ENCODE assay signal across 11 cellular contexts in the genomic region with DNA sequence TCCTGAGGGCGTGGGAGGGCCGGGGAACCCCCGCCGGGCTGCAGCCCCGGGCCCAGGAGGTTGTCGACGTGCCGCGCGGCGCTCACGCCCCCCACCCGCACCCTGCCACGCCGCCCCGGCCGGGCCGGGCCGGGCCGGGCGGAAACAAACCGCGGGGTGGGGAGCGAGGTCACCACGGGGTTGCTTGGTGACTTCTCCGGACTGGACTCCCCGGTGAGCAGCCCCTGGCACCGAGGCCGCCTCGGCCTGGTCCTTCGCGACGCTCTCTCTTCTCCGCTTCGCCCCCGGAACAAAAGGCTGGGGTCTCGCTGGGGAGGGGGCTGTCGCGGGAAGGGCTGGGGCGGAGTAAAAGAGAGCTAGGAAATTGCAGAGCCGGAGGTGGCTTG. TPM values are rescaled to one million over a fixed set of nuclear protein-coding genes. Genes with fewer than 3 reads are reported as not detected.
A peak's percentile ranks its signal among the peaks of the same experiment; 100 is the strongest.
DNase-seq lines count a peak whose midpoint lies in the region; ATAC-seq, FAIRE-seq and TF ChIP-seq lines count a peak whose summit lies in the region.
"Had no signal": no experiment of that assay in that cellular context is flagged by ENCODE, and none has a peak within 500 bp of the region (broad histone marks: within the 10 kb centered on the region; RNA-seq: fewer than 3 reads in every experiment).

No MANE protein-coding gene starts in this region.

- CTCF ChIA-PET in activated CD4-positive, alpha-beta T cell treated with anti-CD3 and anti-CD28 coated beads for 36 hours (lab: Charles Lee) = interaction anchor here (2.2 kb wide), 1 partner anchor 114 kb away, joined by 7 read pairs; no protein-coding TSS in a partner anchor
- CTCF ChIA-PET in activated CD4-positive, alpha-beta T cell treated with anti-CD3 and anti-CD28 coated beads, Interleukin-2, amount 10 ng/mL, durations not matched to agents 7 days and 5 days (lab: Charles Lee) = no interaction called here
- CTCF ChIA-PET in H1 (lab: Charles Lee; ENCODE audit: partially characterized antibody) = interaction anchor here (0.9 to 2.9 kb wide), 9 partner anchors 9 to 119 kb away, joined by 3 to 10 read pairs (median 4); no protein-coding TSS in a partner anchor

- no peak overlapping the region for H3K27ac ChIP-seq in H1 (ENCODE audit: low read depth, low read length)
- H3K27ac ChIP-seq in tibial nerve = peak overlapping the region in 2 of 4 donors; percentile 12 to 58

- H4K5ac ChIP-seq in H1 (ENCODE audit: insufficient read length, low read depth, low read length) = no peak overlapping the region

- no peak for DNase-seq in activated CD4-positive, alpha-beta T cell treated with anti-CD3 and anti-CD28 coated beads for 36 hours
- DNase-seq in activated CD4-positive, alpha-beta T cell treated with anti-CD3 and anti-CD28 coated beads, Interleukin-2, amount 10 ng/mL, durations not matched to agents 7 days and 5 days = no peak
- peak in 1 of 2 experiments; percentile 63 for DNase-seq in H1 (ENCODE audit: low read depth in 1 of 2, low spot score in 2 of 2)
- DNase-seq in mucosa of descending colon = no peak
- DNase-seq in tibial nerve (ENCODE audit: low spot score in 2 of 2) = no peak
- no peak for DNase-seq in NCI-H2029 (lab: John Stamatoyannopoulos, UW)
- DNase-seq in DMS153 treated with DMSO at 0.1 percent for 48 hours (lab: John Stamatoyannopoulos, UW; ENCODE audit: unreplicated experiment) = no peak
- DNase-seq: OCI-M1 had no signal

- no peaks in the 10 kb centered on the region for H3K9me3 ChIP-seq in H1 (ENCODE audit: insufficient read depth in 2 of 2, low read depth in 1 of 2, low read length in 1 of 2)
- H3K9me3 ChIP-seq in mucosa of descending colon = no peaks in the 10 kb centered on the region
- H3K9me3 ChIP-seq in tibial nerve = no peaks in the 10 kb centered on the region

- H3K56ac ChIP-seq in H1 (replicated peaks; ENCODE audit: insufficient read length, low read depth, low read length) = no peak overlapping the region

- no peaks in the 10 kb centered on the region for H3K36me3 Mint-ChIP-seq in activated CD4-positive, alpha-beta T cell treated with anti-CD3 and anti-CD28 coated beads for 36 hours (ENCODE audit: low read depth)
- no peaks in the 10 kb centered on the region for H3K36me3 Mint-ChIP-seq in activated CD4-positive, alpha-beta T cell treated with anti-CD3 and anti-CD28 coated beads, Interleukin-2, amount 10 ng/mL, durations not matched to agents 7 days and 5 days (ENCODE audit: low read depth)

- H3K9me3 Mint-ChIP-seq in activated CD4-positive, alpha-beta T cell treated with anti-CD3 and anti-CD28 coated beads for 36 hours (ENCODE audit: low read depth) = no peaks in the 10 kb centered on the region
- no peaks in the 10 kb centered on the region for H3K9me3 Mint-ChIP-seq in activated CD4-positive, alpha-beta T cell treated with anti-CD3 and anti-CD28 coated beads, Interleukin-2, amount 10 ng/mL, durations not matched to agents 7 days and 5 days
- H3K9me3 Mint-ChIP-seq: activated T-helper 2 cell treated with anti-CD3 and anti-CD28 coated beads, Interferon-gamma antibody, Interleukin-2, Interleukin-4, amounts not matched to agents 10 μg/mL and 5 μg/mL and 100 μg/mL, durations not matched to agents 14 hours and 24 hours and 36 hours had no signal

- H3K4me3 ChIP-seq in H1 (ENCODE audit: extremely low read depth in 1 of 4, insufficient read depth in 2 of 4, low read depth in 3 of 4, low read length in 4 of 4) = peak overlapping the region; percentile 48 to 71 (median 64)
- peak overlapping the region; percentile 19 for H3K4me3 ChIP-seq in mucosa of descending colon
- peak overlapping the region; percentile 29 to 56 (median 48) for H3K4me3 ChIP-seq in tibial nerve

- no peak overlapping the region for H2AK5ac ChIP-seq in H1 (ENCODE audit: low read depth, low read length)

- H3K27ac Mint-ChIP-seq in activated CD4-positive, alpha-beta T cell treated with anti-CD3 and anti-CD28 coated beads for 36 hours = no peak overlapping the region
- no peak overlapping the region for H3K27ac Mint-ChIP-seq in activated CD4-positive, alpha-beta T cell treated with anti-CD3 and anti-CD28 coated beads, Interleukin-2, amount 10 ng/mL, durations not matched to agents 7 days and 5 days
- H3K27ac Mint-ChIP-seq: activated T-helper 2 cell treated with anti-CD3 and anti-CD28 coated beads, Interferon-gamma antibody, Interleukin-2, Interleukin-4, amounts not matched to agents 10 μg/mL and 5 μg/mL and 100 μg/mL, durations not matched to agents 14 hours and 24 hours and 36 hours had no signal

- peaks cover 5 to 19% (median 18%) of the 10 kb centered on the region in 4 experiments for H3K27me3 ChIP-seq in H1 (replicated peaks in 1 of 4; ENCODE audit: control insufficient read depth in 3 of 4, extremely low read depth in 1 of 4, insufficient read depth in 3 of 4, low read length in 3 of 4)
- peaks cover 0 to 38% of the 10 kb centered on the region in 2 donors for H3K27me3 ChIP-seq in tibial nerve

- H4K91ac ChIP-seq in H1 (replicated peaks; ENCODE audit: insufficient read length, low read length) = no peak overlapping the region

- TF ChIP-seq EP300 in H1 (IDR thresholded peaks at IDR 0.05; ENCODE audit: borderline replicate concordance in 1 of 2, low read depth in 2 of 2, low read length in 2 of 2) = no peak
- no peak for TF ChIP-seq EP300 in tibial nerve (IDR thresholded peaks at IDR 0.05)

- WGBS in H1 (ENCODE audit: extremely low coverage in 1 of 2, insufficient coverage in 1 of 2, insufficient read length in 1 of 2, insufficient replicate concordance in 2 of 2, low coverage in 1 of 2, low lambda C conversion rate in 2 of 2, missing lambda C conversion rate in 1 of 2), 2 experiments = 1% methylated on average over 14 of the region's 41 CpGs; no CpG with 5 or more reads in 1 of the 2 experiments
- WGBS in tibial nerve, 2 donors = 1 to 4% methylated on average over 11 to 41 of the region's 41 CpGs

- FAIRE-seq in H1 (lab: Jason Lieb, UNC) = no peak
- FAIRE-seq: A204.1 had no signal

- peak overlapping the region in 3 of 4 experiments; percentile 10 to 46 (median 23); a peak in 4 of 7 replicates for H3K9ac ChIP-seq in H1 (replicated peaks in 1 of 4; ENCODE audit: extremely low read depth in 1 of 4, low read depth in 3 of 4, low read length in 3 of 4)

- intact Hi-C loops in activated CD4-positive, alpha-beta T cell treated with anti-CD3 and anti-CD28 coated beads for 36 hours (cut with DNase I, micrococcal nuclease) = no loop called here
- intact Hi-C loops in mucosa of descending colon (cut with DNase I, micrococcal nuclease) = no loop called here

- peaks cover 0 to 2% of the 10 kb centered on the region in 2 experiments for H4K20me1 ChIP-seq in H1 (replicated peaks in 1 of 2; ENCODE audit: control insufficient read depth in 1 of 2, insufficient read depth in 2 of 2, low read length in 2 of 2)

- H3K4me1 ChIP-seq in H1 (replicated peaks in 1 of 4; ENCODE audit: control insufficient read depth in 3 of 4, insufficient read depth in 4 of 4, low read length in 3 of 4) (peaks cover 0 to 5% (median 2%) of the 10 kb centered on the region in 4 experiments; a peak in 2 of 7 replicates), mucosa of descending colon (ENCODE audit: low read depth) (peaks cover 4% of the 10 kb centered on the region), tibial nerve (peaks cover 0 to 13% (median 2%) of the 10 kb centered on the region in 4 donors)

- H3K4me2 ChIP-seq in H1 (ENCODE audit: insufficient read depth in 1 of 2, low read depth in 2 of 2, low read length in 2 of 2) = peak overlapping the region; percentile 84

- H2BK120ac ChIP-seq in H1 (replicated peaks; ENCODE audit: low read depth, low read length) = no peak overlapping the region

- TF ChIP-seq CTCF in H1 (IDR thresholded peaks at IDR 0.05; ENCODE audit: control extremely low read depth in 1 of 3, insufficient read depth in 1 of 3, low read depth in 1 of 3, low read length in 3 of 3) (no peak), mucosa of descending colon (IDR thresholded peaks at IDR 0.05) (no peak), tibial nerve (IDR thresholded peaks at IDR 0.05) (no peak)

- H3K36me3 ChIP-seq in H1 (ENCODE audit: control insufficient read depth in 2 of 4, insufficient read depth in 4 of 4, low read length in 3 of 4) (no peaks in the 10 kb centered on the region), mucosa of descending colon (ENCODE audit: low read depth) (no peaks in the 10 kb centered on the region), tibial nerve (no peaks in the 10 kb centered on the region)

- no peak overlapping the region; the same call in 1 of the 2 replicates for H4K8ac ChIP-seq in H1 (ENCODE audit: extremely low read depth, insufficient read depth, low read length)

- no peak overlapping the region for H2BK20ac ChIP-seq in H1 (ENCODE audit: low read length)

- no peak overlapping the region for H2BK5ac ChIP-seq in H1 (ENCODE audit: low read depth, low read length)

- POLR2A ChIA-PET in activated CD4-positive, alpha-beta T cell treated with anti-CD3 and anti-CD28 coated beads for 36 hours (lab: Charles Lee) = no interaction called here
- POLR2A ChIA-PET in activated CD4-positive, alpha-beta T cell treated with anti-CD3 and anti-CD28 coated beads, Interleukin-2, amount 10 ng/mL, durations not matched to agents 7 days and 5 days (lab: Charles Lee) = no interaction called here
- POLR2A ChIA-PET in H1 (lab: Charles Lee; ENCODE audit: partially characterized antibody) = interaction anchor here (1.5 kb wide), 1 partner anchor 13 kb away, joined by 7 read pairs; no protein-coding TSS in a partner anchor

- H3K14ac ChIP-seq in H1 (ENCODE audit: insufficient read length) = no peak overlapping the region

- H2BK15ac ChIP-seq in H1 (ENCODE audit: low read length) = no peak overlapping the region

- no peak overlapping the region for H3K4ac ChIP-seq in H1 (replicated peaks; ENCODE audit: insufficient read length, low read depth, low read length)

- peak overlapping the region; percentile 41 for H3K4me3 Mint-ChIP-seq in activated CD4-positive, alpha-beta T cell treated with anti-CD3 and anti-CD28 coated beads for 36 hours
- no peak overlapping the region for H3K4me3 Mint-ChIP-seq in activated CD4-positive, alpha-beta T cell treated with anti-CD3 and anti-CD28 coated beads, Interleukin-2, amount 10 ng/mL, durations not matched to agents 7 days and 5 days

- peak overlapping the region; percentile 21; the same call in 1 of the 2 replicates for H3K18ac ChIP-seq in H1 (ENCODE audit: extremely low read depth, low read length)

- no peak overlapping the region for H3K23ac ChIP-seq in H1 (ENCODE audit: insufficient read length)

- H3K79me1 ChIP-seq in H1 (ENCODE audit: low read depth, low read length) = no peaks in the 10 kb centered on the region

- H2AFZ ChIP-seq in H1 (ENCODE audit: low read length) = peak overlapping the region; percentile 76; the same call in 1 of the 2 replicates

- no peak for TF ChIP-seq RAD21 in H1 (IDR thresholded peaks at IDR 0.05 in 1 of 2, conservative IDR thresholded peaks at IDR 0.05 in 1 of 2; ENCODE audit: low read depth in 2 of 2, low read length in 2 of 2)

- H3K4me1 Mint-ChIP-seq in activated CD4-positive, alpha-beta T cell treated with anti-CD3 and anti-CD28 coated beads for 36 hours = peaks cover 5% of the 10 kb centered on the region
- H3K4me1 Mint-ChIP-seq in activated CD4-positive, alpha-beta T cell treated with anti-CD3 and anti-CD28 coated beads, Interleukin-2, amount 10 ng/mL, durations not matched to agents 7 days and 5 days = peaks cover 13% of the 10 kb centered on the region

- TF ChIP-seq POLR2A in H1 (IDR thresholded peaks at IDR 0.05; ENCODE audit: control extremely low read depth in 1 of 2, low read depth in 2 of 2, low read length in 2 of 2) = no peak
- TF ChIP-seq POLR2A in tibial nerve (IDR thresholded peaks at IDR 0.05) = no peak

- H2BK12ac ChIP-seq in H1 (ENCODE audit: low read depth, low read length) = no peak overlapping the region

- no peak for ATAC-seq in activated CD4-positive, alpha-beta T cell treated with anti-CD3 and anti-CD28 coated beads for 36 hours
- ATAC-seq in mucosa of descending colon = peak; percentile 46
- ATAC-seq in GM19324 (IDR thresholded peaks at IDR 0.05; ENCODE audit: low FRiP score, unreplicated experiment) = no peak

- peaks cover 6% of the 10 kb centered on the region; the same call in 1 of the 2 replicates for H3K23me2 ChIP-seq in H1 (ENCODE audit: low read depth, low read length)

- H3K27me3 Mint-ChIP-seq in activated CD4-positive, alpha-beta T cell treated with anti-CD3 and anti-CD28 coated beads for 36 hours = peaks cover 67% of the 10 kb centered on the region
- peaks cover 73% of the 10 kb centered on the region for H3K27me3 Mint-ChIP-seq in activated CD4-positive, alpha-beta T cell treated with anti-CD3 and anti-CD28 coated beads, Interleukin-2, amount 10 ng/mL, durations not matched to agents 7 days and 5 days

- H3K79me2 ChIP-seq in H1 (ENCODE audit: control insufficient read depth in 1 of 2, insufficient read depth in 2 of 2, low read length in 2 of 2) = no peaks in the 10 kb centered on the region

RNA-seq across cellular contexts. Expression of a gene that starts 0.5 kb away (rescaled TPM):
- total RNA-seq in activated CD4-positive, alpha-beta T cell treated with anti-CD3 and anti-CD28 coated beads for 36 hours = not detected
- total RNA-seq in activated CD4-positive, alpha-beta T cell treated with anti-CD3 and anti-CD28 coated beads, Interleukin-2, amount 10 ng/mL, durations not matched to agents 7 days and 5 days = not detected
- total RNA-seq in H1 (2021; fragmentation: NEBNext Ultra II Directional; extraction: Animal tissue kit (Norgen Biotek cat#: 25700)) = 12.1 and 12.6 TPM in 2 replicates
- polyA plus RNA-seq in H1 (2011; rRNA removed) = 3.8 and 5.0 TPM in 2 replicates
- 4.6 TPM for polyA plus RNA-seq in H1 (2011; cell fraction: cytosol; rRNA removed)
- polyA plus RNA-seq in H1 (2011; cell fraction: nucleus; rRNA removed) = 5.3 TPM
- polyA plus RNA-seq in H1 (2012, experiment 1 of 2) = 11.5 to 14.7 TPM (median 13.3 TPM) in 4 replicates
- 6.4 TPM for polyA plus RNA-seq in H1 (2012, experiment 2 of 2)
- 8.1 TPM for polyA plus RNA-seq in H1 (2013, experiment 1 of 2)
- 7.8 TPM for polyA plus RNA-seq in H1 (2013, experiment 2 of 2)
- 5.9 and 6.4 TPM in 2 replicates for polyA minus RNA-seq in H1 (2011; rRNA and poly(A)+ RNA removed)
- 5.7 TPM for polyA minus RNA-seq in H1 (2011; cell fraction: cytosol; rRNA and poly(A)+ RNA removed)
- 6.7 TPM for polyA minus RNA-seq in H1 (2011; cell fraction: nucleus; rRNA and poly(A)+ RNA removed)
- 1 to 10 TPM in 2 of 3 donors, under 1 TPM in 1; 0.89 to 2.2 (median 1.2) TPM for total RNA-seq in mucosa of descending colon
- 1 to 10 TPM; 2.4 to 4.2 (median 3.7) TPM for total RNA-seq in tibial nerve
- total RNA-seq: activated T-helper 2 cell treated with anti-CD3 and anti-CD28 coated beads, Interferon-gamma antibody, Interleukin-2, Interleukin-4, amounts not matched to agents 10 μg/mL and 5 μg/mL and 100 μg/mL, durations not matched to agents 14 hours and 24 hours and 36 hours had no signal
